Comparison of ENCODE assay signal across 13 cellular contexts in genomic region chr4:7323872-7324650, GRCh38.
DNase-seq lines count a peak whose midpoint lies in the region; ATAC-seq, FAIRE-seq and TF ChIP-seq lines count a peak whose summit lies in the region.
"Had no signal": no experiment of that assay in that cellular context is flagged by ENCODE, and none has a peak within 500 bp of the region (broad histone marks: within the 10 kb centered on the region; RNA-seq: fewer than 3 reads in every experiment).

No MANE protein-coding gene starts in this region.

- TF ChIP-seq RAD21 in K562 (CRISPR knock-in tag; conservative IDR thresholded peaks at IDR 0.05 in 1 of 2, IDR thresholded peaks at IDR 0.05 in 1 of 2), result 0 out of 4 replicates have a peak, but pooled peaks of 1 of the 2 experiments have one; percentile 9

- H4K20me1 ChIP-seq in K562 (replicated peaks; ENCODE audit: control insufficient read depth, insufficient read depth, low read length), result peaks cover 8% of the 10 kb centered on the region

- no peaks in the 10 kb centered on the region for H3K4me1 Mint-ChIP-seq in activated naive CD8-positive, alpha-beta T cell treated with anti-CD3 and anti-CD28 coated beads for 36 hours
- H3K4me1 Mint-ChIP-seq in activated naive CD8-positive, alpha-beta T cell treated with anti-CD3 and anti-CD28 coated beads, Interleukin-2, amount 50 U/mL, for 24 hours, result peaks cover 1% of the 10 kb centered on the region

- no peak overlapping the region for H3K4me3 ChIP-seq in K562
- H3K4me3 ChIP-seq: colonic mucosa, hepatocyte, ovary had no signal

- TF ChIP-seq CTCF in K562 (IDR thresholded peaks at IDR 0.05 in 2 of 3, conservative IDR thresholded peaks at IDR 0.05 in 1 of 3; ENCODE audit: insufficient read depth in 2 of 3, low read depth in 1 of 3, low read length in 3 of 3), result peak; percentile 17 to 28 (median 22); a peak in 3 of 6 replicates

- H3K9me3 Mint-ChIP-seq in activated naive CD8-positive, alpha-beta T cell treated with anti-CD3 and anti-CD28 coated beads for 36 hours, result peaks cover 10% of the 10 kb centered on the region
- peaks cover 6% of the 10 kb centered on the region for H3K9me3 Mint-ChIP-seq in activated naive CD8-positive, alpha-beta T cell treated with anti-CD3 and anti-CD28 coated beads, Interleukin-2, amount 50 U/mL, for 24 hours

- no peaks in the 10 kb centered on the region for H3K9me1 ChIP-seq in K562 (ENCODE audit: control insufficient read depth, insufficient read depth, low read length)

- TF ChIP-seq POLR2A in K562 (conservative IDR thresholded peaks at IDR 0.05) (no peak), GM18505 (IDR thresholded peaks at IDR 0.05; ENCODE audit: borderline replicate concordance, extremely low read depth, insufficient read depth, insufficient read length) (no peak)

- no peaks in the 10 kb centered on the region for H3K4me1 ChIP-seq in K562 (replicated peaks in 1 of 2; ENCODE audit: control insufficient read depth in 2 of 2, insufficient read depth in 2 of 2, low read length in 2 of 2)
- H3K4me1 ChIP-seq: colonic mucosa had no signal

- under 1% methylated on average over 16 of the region's 16 CpGs for WGBS in K562 (ENCODE audit: insufficient coverage, low coverage, missing lambda C conversion rate)

- H3K27me3 ChIP-seq in K562 (ENCODE audit: control insufficient read depth in 2 of 2, insufficient read depth in 2 of 2, low read length in 2 of 2), result peaks cover 2 to 33% of the 10 kb centered on the region in 2 experiments; a peak in 3 of 5 replicates
- H3K27me3 ChIP-seq: colonic mucosa, hepatocyte, ovary had no signal

- H3K4me3 Mint-ChIP-seq in activated naive CD8-positive, alpha-beta T cell treated with anti-CD3 and anti-CD28 coated beads for 36 hours, result no peak overlapping the region
- H3K4me3 Mint-ChIP-seq in activated naive CD8-positive, alpha-beta T cell treated with anti-CD3 and anti-CD28 coated beads, Interleukin-2, amount 50 U/mL, for 24 hours, result no peak overlapping the region

- in situ Hi-C loops in K562 (cut with MboI), result no loop called here

- no peak for TF ChIP-seq EP300 in K562 (IDR thresholded peaks at IDR 0.05; ENCODE audit: low read length)

- POLR2A ChIA-PET in K562 (lab: Yijun Ruan, JAX), result interaction anchor here (0.6 to 0.7 kb wide), 2 partner anchors 15 to 51 kb away, joined by 3 read pairs; no protein-coding TSS in a partner anchor

- DNase-seq in activated naive CD8-positive, alpha-beta T cell treated with anti-CD3 and anti-CD28 coated beads for 36 hours, result peak; percentile 6
- no peak for DNase-seq in activated naive CD8-positive, alpha-beta T cell treated with anti-CD3 and anti-CD28 coated beads, Interleukin-2, amount 50 U/mL, for 24 hours
- DNase-seq in NCI-H2081 (lab: John Stamatoyannopoulos, UW) (peak; percentile 83 to 94), K562 (ENCODE audit: extremely low read depth in 1 of 4, low spot score in 3 of 4) (peak in 2 of 4 experiments; percentile 9 to 19), amygdala (lab: John Stamatoyannopoulos, UW) (no peak)
- DNase-seq in stimulated activated CD8-positive, alpha-beta memory T cell treated with anti-CD3 and anti-CD28 coated beads, Interleukin-4, amount 100 ng/mL, for 48 hours, result peak; percentile 29
- no peak for DNase-seq in stimulated activated CD4-positive, alpha-beta T cell treated with anti-CD3 and anti-CD28 coated beads, Interleukin-15, amount 100 ng/mL, for 24 hours
- DNase-seq: activated CD4-positive, alpha-beta T cell treated with anti-CD3 and anti-CD28 coated beads for 4 hours; colonic mucosa; NCI-H526 treated with DMSO at 0.1 percent for 48 hours had no signal

- H3K9ac ChIP-seq in K562 (ENCODE audit: insufficient read depth in 1 of 2, low read depth in 2 of 2, low read length in 2 of 2), result no peak overlapping the region; a peak in 1 of 4 replicates

- no peaks in the 10 kb centered on the region for H3K36me3 Mint-ChIP-seq in activated naive CD8-positive, alpha-beta T cell treated with anti-CD3 and anti-CD28 coated beads for 36 hours
- no peaks in the 10 kb centered on the region for H3K36me3 Mint-ChIP-seq in activated naive CD8-positive, alpha-beta T cell treated with anti-CD3 and anti-CD28 coated beads, Interleukin-2, amount 50 U/mL, for 24 hours (ENCODE audit: low read depth)

- no peaks in the 10 kb centered on the region for H3K36me3 ChIP-seq in K562 (ENCODE audit: control insufficient read depth, insufficient read depth, low read length)
- H3K36me3 ChIP-seq: colonic mucosa, ovary had no signal

- no peak overlapping the region for H3K27ac ChIP-seq in K562 (ENCODE audit: extremely low read depth, low read depth, low read length)
- H3K27ac ChIP-seq: colonic mucosa, hepatocyte, ovary had no signal

- BruUV-seq in K562 (replicated peaks; lab: Mats Ljungman, UMichigan), result no TSS peak

- ATAC-seq in activated naive CD8-positive, alpha-beta T cell treated with anti-CD3 and anti-CD28 coated beads, Interleukin-2, amount 50 U/mL, for 24 hours, result no peak
- ATAC-seq in K562, result peak; percentile 54; the same call in 2 of the 3 replicates
- ATAC-seq in GM18505 (IDR thresholded peaks at IDR 0.05; ENCODE audit: unreplicated experiment), result no peak

- no peaks in the 10 kb centered on the region for H3K27me3 Mint-ChIP-seq in activated naive CD8-positive, alpha-beta T cell treated with anti-CD3 and anti-CD28 coated beads for 36 hours
- H3K27me3 Mint-ChIP-seq in activated naive CD8-positive, alpha-beta T cell treated with anti-CD3 and anti-CD28 coated beads, Interleukin-2, amount 50 U/mL, for 24 hours, result peaks cover 5% of the 10 kb centered on the region

- no peak overlapping the region for H3K4me2 ChIP-seq in K562 (ENCODE audit: insufficient read depth, low read length)
- H3K4me2 ChIP-seq: hepatocyte had no signal

- CTCF ChIA-PET in K562 (lab: Yijun Ruan, JAX; ENCODE audit: low intra/inter-chr PET ratio), result no interaction called here

- H3K79me2 ChIP-seq in K562 (ENCODE audit: control insufficient read depth, insufficient read depth, low read length), result no peaks in the 10 kb centered on the region
- H3K79me2 ChIP-seq: hepatocyte had no signal

- FAIRE-seq in K562 (lab: Jason Lieb, UNC), result no peak

- intact Hi-C loops in K562 (cut with micrococcal nuclease), result no loop called here

- H3K9me3 ChIP-seq in K562 (replicated peaks; ENCODE audit: control insufficient read depth, insufficient read depth, low read depth, low read length), result no peaks in the 10 kb centered on the region
- H3K9me3 ChIP-seq: colonic mucosa, ovary had no signal

- no peak overlapping the region for H3K27ac Mint-ChIP-seq in activated naive CD8-positive, alpha-beta T cell treated with anti-CD3 and anti-CD28 coated beads for 36 hours
- no peak overlapping the region for H3K27ac Mint-ChIP-seq in activated naive CD8-positive, alpha-beta T cell treated with anti-CD3 and anti-CD28 coated beads, Interleukin-2, amount 50 U/mL, for 24 hours

- no peak overlapping the region for H2AFZ ChIP-seq in K562 (ENCODE audit: low read depth, low read length)
- H2AFZ ChIP-seq: hepatocyte had no signal

TF ChIP-seq in K562, 482 proteins besides CTCF, POLR2A, EP300 and RAD21:
- TF ChIP-seq FOS (IDR thresholded peaks at IDR 0.05; ENCODE audit: extremely low read depth, insufficient read length), result no peak
- TF ChIP-seq TBP (optimal IDR thresholded peaks at IDR 0.05; ENCODE audit: low read depth, low read length), result peak; percentile 71
- TF ChIP-seq ZBED1 (IDR thresholded peaks at IDR 0.05), result no peak
- TF ChIP-seq POLR3A (IDR thresholded peaks at IDR 0.05; ENCODE audit: borderline replicate concordance, extremely low read depth, insufficient read depth, insufficient read length), result peak; percentile 45
TF ChIP-seq in K562: peak in this region for 2.

Comparison
In these comparisons a context has a peak if more than half of its experiments do, and no peak if none do; other contexts are left out.
1. DNase-seq: peak in activated naive CD8-positive, alpha-beta T cell treated with anti-CD3 and anti-CD28 coated beads for 36 hours (single experiment), NCI-H2081 (2 of 2) and stimulated activated CD8-positive, alpha-beta memory T cell treated with anti-CD3 and anti-CD28 coated beads, Interleukin-4, amount 100 ng/mL, for 48 hours (single experiment); none in activated naive CD8-positive, alpha-beta T cell treated with anti-CD3 and anti-CD28 coated beads, Interleukin-2, amount 50 U/mL, for 24 hours (single experiment), stimulated activated CD4-positive, alpha-beta T cell treated with anti-CD3 and anti-CD28 coated beads, Interleukin-15, amount 100 ng/mL, for 24 hours (single experiment) and amygdala (0 of 56).